In genomic region chr6:108737594-108738546, GRCh38 we compare ENCODE assay signal across 9 cellular contexts.
DNase-seq lines count a peak whose midpoint lies in the region; ATAC-seq and TF ChIP-seq lines count a peak whose summit lies in the region.
"Had no signal": no experiment of that assay in that cellular context is flagged by ENCODE, and none has a peak within 500 bp of the region (broad histone marks: within the 10 kb centered on the region; RNA-seq: fewer than 3 reads in every experiment).

No MANE protein-coding gene starts in this region.

- H3K9me3 ChIP-seq in naive thymus-derived CD4-positive, alpha-beta T cell (ENCODE audit: control insufficient read depth in 2 of 3, low read length in 3 of 3) = no peaks in the 10 kb centered on the region

- no peaks in the 10 kb centered on the region for H3K36me3 Mint-ChIP-seq in HFFc6 (ENCODE audit: low read depth)
- no peaks in the 10 kb centered on the region for H3K36me3 Mint-ChIP-seq in activated T-helper 17 cell treated with anti-CD3 and anti-CD28 coated beads, Interleukin-2, amount 50 U/mL, for 72 hours (ENCODE audit: low read depth)
- no peaks in the 10 kb centered on the region for H3K36me3 Mint-ChIP-seq in naive thymus-derived CD4-positive, alpha-beta T cell

- no peak overlapping the region for H3K4me3 ChIP-seq in naive thymus-derived CD4-positive, alpha-beta T cell (ENCODE audit: low read length)
- H3K4me3 ChIP-seq: dorsolateral prefrontal cortex had no signal

- CTCF ChIA-PET in naive thymus-derived CD4-positive, alpha-beta T cell (lab: Charles Lee) = no interaction called here

- H3K27ac ChIP-seq in naive thymus-derived CD4-positive, alpha-beta T cell (ENCODE audit: low read depth, low read length) = no peak overlapping the region

- no peak for TF ChIP-seq CTCF in HFFc6 (IDR thresholded peaks at IDR 0.05)

- peaks cover 2% of the 10 kb centered on the region; the same call in 1 of the 2 replicates for H3K27me3 Mint-ChIP-seq in HFFc6 (ENCODE audit: insufficient read depth)
- peaks cover 7% of the 10 kb centered on the region for H3K27me3 Mint-ChIP-seq in activated T-helper 17 cell treated with anti-CD3 and anti-CD28 coated beads, Interleukin-2, amount 50 U/mL, for 72 hours
- H3K27me3 Mint-ChIP-seq in naive thymus-derived CD4-positive, alpha-beta T cell = peaks cover 0 to 15% (median 0%) of the 10 kb centered on the region in 5 donors

- no peaks in the 10 kb centered on the region for H3K4me1 ChIP-seq in naive thymus-derived CD4-positive, alpha-beta T cell (ENCODE audit: control insufficient read depth in 2 of 2, insufficient read depth in 2 of 2, low read length in 2 of 2)

- no peaks in the 10 kb centered on the region for H3K27me3 ChIP-seq in naive thymus-derived CD4-positive, alpha-beta T cell (ENCODE audit: control insufficient read depth in 2 of 2, insufficient read depth in 2 of 2, low read length in 2 of 2)
- H3K27me3 ChIP-seq: dorsolateral prefrontal cortex had no signal

- peak overlapping the region; percentile 76 for H3K4me3 Mint-ChIP-seq in HFFc6
- H3K4me3 Mint-ChIP-seq in activated T-helper 17 cell treated with anti-CD3 and anti-CD28 coated beads, Interleukin-2, amount 50 U/mL, for 72 hours = peak overlapping the region; percentile 46
- H3K4me3 Mint-ChIP-seq in naive thymus-derived CD4-positive, alpha-beta T cell = no peak overlapping the region

- in situ Hi-C loops in ACHN (cut with HindIII; ENCODE audit: low pct_ligation_motif_present, low pct_unique_long_range_greater_than_20kb, low sequenced_read_pairs) = no loop called here

- DNase-seq in ACHN = peak; percentile 58
- DNase-seq in HFFc6 = peak; percentile 96
- DNase-seq in kidney tubule cell (ENCODE audit: low spot score) = peak; percentile 94
- no peak for DNase-seq in NCI-H146 treated with DMSO at 0.1 percent for 48 hours (lab: John Stamatoyannopoulos, UW; ENCODE audit: unreplicated experiment)
- no peak for DNase-seq in naive thymus-derived CD4-positive, alpha-beta T cell

- POLR2A ChIA-PET in naive thymus-derived CD4-positive, alpha-beta T cell (lab: Charles Lee) = no interaction called here

- peak; percentile 94 for ATAC-seq in activated T-helper 17 cell treated with anti-CD3 and anti-CD28 coated beads, Interleukin-2, amount 50 U/mL, for 72 hours (replicated peaks)
- ATAC-seq in GM21526 (IDR thresholded peaks at IDR 0.05; ENCODE audit: low FRiP score, unreplicated experiment) (no peak), GM18498 (IDR thresholded peaks at IDR 0.05; ENCODE audit: unreplicated experiment) (no peak)
- no peak for ATAC-seq in naive thymus-derived CD4-positive, alpha-beta T cell

- H3K36me3 ChIP-seq in naive thymus-derived CD4-positive, alpha-beta T cell (ENCODE audit: control insufficient read depth in 2 of 3, insufficient read depth in 3 of 3, low read length in 3 of 3) = no peaks in the 10 kb centered on the region

- intact Hi-C loops in naive thymus-derived CD4-positive, alpha-beta T cell (cut with micrococcal nuclease) = no loop called here

- peak overlapping the region; percentile 90 for H3K27ac Mint-ChIP-seq in HFFc6
- peak overlapping the region; percentile 66 for H3K27ac Mint-ChIP-seq in activated T-helper 17 cell treated with anti-CD3 and anti-CD28 coated beads, Interleukin-2, amount 50 U/mL, for 72 hours
- no peak overlapping the region for H3K27ac Mint-ChIP-seq in naive thymus-derived CD4-positive, alpha-beta T cell

- peaks cover 51% of the 10 kb centered on the region for H3K4me1 Mint-ChIP-seq in HFFc6 (ENCODE audit: low read depth)
- H3K4me1 Mint-ChIP-seq in activated T-helper 17 cell treated with anti-CD3 and anti-CD28 coated beads, Interleukin-2, amount 50 U/mL, for 72 hours = peaks cover 10% of the 10 kb centered on the region
- peaks cover 0 to 4% (median 0%) of the 10 kb centered on the region in 7 donors for H3K4me1 Mint-ChIP-seq in naive thymus-derived CD4-positive, alpha-beta T cell

- H3K9me3 Mint-ChIP-seq in HFFc6 = no peaks in the 10 kb centered on the region
- no peaks in the 10 kb centered on the region for H3K9me3 Mint-ChIP-seq in activated T-helper 17 cell treated with anti-CD3 and anti-CD28 coated beads, Interleukin-2, amount 50 U/mL, for 72 hours
- no peaks in the 10 kb centered on the region for H3K9me3 Mint-ChIP-seq in naive thymus-derived CD4-positive, alpha-beta T cell

Comparison
In these comparisons a context has a peak if more than half of its experiments do, and no peak if none do; other contexts are left out.
1. DNase-seq: peak in ACHN (single experiment), HFFc6 (single experiment) and kidney tubule cell (single experiment); none in NCI-H146 treated with DMSO at 0.1 percent for 48 hours (single experiment) and naive thymus-derived CD4-positive, alpha-beta T cell (0 of 9).
2. H3K27ac Mint-ChIP-seq: peak in HFFc6 (single experiment) and activated T-helper 17 cell treated with anti-CD3 and anti-CD28 coated beads, Interleukin-2, amount 50 U/mL, for 72 hours (single experiment); none in naive thymus-derived CD4-positive, alpha-beta T cell (0 of 9).
3. H3K4me3 Mint-ChIP-seq: peak in HFFc6 (single experiment) and activated T-helper 17 cell treated with anti-CD3 and anti-CD28 coated beads, Interleukin-2, amount 50 U/mL, for 72 hours (single experiment); none in naive thymus-derived CD4-positive, alpha-beta T cell (0 of 10).